Comparison of ENCODE assay signal across 1 cellular context in genomic region chr15:48331796-48332641, GRCh38.
TF ChIP-seq lines count a peak whose summit lies in the region.

No MANE protein-coding gene starts in this region.

TF ChIP-seq in HepG2, 621 proteins besides CTCF, POLR2A, EP300 and RAD21 (continued from another document and continues in another):
- no peak for TF ChIP-seq ZNF639 (CRISPR knock-in tag; conservative IDR thresholded peaks at IDR 0.05)
- TF ChIP-seq GMEB2 (CRISPR knock-in tag; IDR thresholded peaks at IDR 0.05; ENCODE audit: low read depth), result no peak
- no peak for TF ChIP-seq BCLAF1 (IDR thresholded peaks at IDR 0.05)
- TF ChIP-seq ZNF251 (CRISPR knock-in tag; IDR thresholded peaks at IDR 0.05), result no peak
- TF ChIP-seq E2F1 (CRISPR knock-in tag; IDR thresholded peaks at IDR 0.05), result peak; percentile 90
- no peak for TF ChIP-seq TBL1XR1 (IDR thresholded peaks at IDR 0.05; ENCODE audit: borderline replicate concordance, low read length, partially characterized antibody)
- 0 out of 2 replicates have a peak, but pooled peaks have one; percentile 15 for TF ChIP-seq SKIL (CRISPR knock-in tag; IDR thresholded peaks at IDR 0.05; ENCODE audit: borderline replicate concordance)
- no peak for TF ChIP-seq YEATS4 (CRISPR knock-in tag; IDR thresholded peaks at IDR 0.05; ENCODE audit: borderline replicate concordance)
- no peak for TF ChIP-seq ZNF382 (CRISPR knock-in tag; IDR thresholded peaks at IDR 0.05; ENCODE audit: borderline replicate concordance)
- TF ChIP-seq MYPOP (CRISPR knock-in tag; IDR thresholded peaks at IDR 0.05), result no peak
- 0 out of 2 replicates have a peak, but pooled peaks have one; percentile 29 for TF ChIP-seq TGIF2 (CRISPR knock-in tag; IDR thresholded peaks at IDR 0.05)
- no peak for TF ChIP-seq ZNF616 (CRISPR knock-in tag; IDR thresholded peaks at IDR 0.05; ENCODE audit: low read depth)
- no peak for TF ChIP-seq ZNF136 (CRISPR knock-in tag; IDR thresholded peaks at IDR 0.05; ENCODE audit: low read depth)
- TF ChIP-seq ZNF747 (CRISPR knock-in tag; IDR thresholded peaks at IDR 0.05; ENCODE audit: borderline replicate concordance), result no peak
- TF ChIP-seq ZBTB44 (CRISPR knock-in tag; IDR thresholded peaks at IDR 0.05), result no peak
- TF ChIP-seq MATR3 (CRISPR knock-in tag; IDR thresholded peaks at IDR 0.05), result no peak
- TF ChIP-seq NFKB2 (CRISPR knock-in tag; IDR thresholded peaks at IDR 0.05; ENCODE audit: borderline replicate concordance), result no peak
- TF ChIP-seq ZBTB37 (CRISPR knock-in tag; IDR thresholded peaks at IDR 0.05), result no peak
- TF ChIP-seq KDM1A (CRISPR knock-in tag; IDR thresholded peaks at IDR 0.05), result no peak
- TF ChIP-seq ZFAT (CRISPR knock-in tag; conservative IDR thresholded peaks at IDR 0.05), result no peak
- no peak for TF ChIP-seq ZNF383 (CRISPR knock-in tag; IDR thresholded peaks at IDR 0.05; ENCODE audit: borderline replicate concordance)
- peak; percentile 96 for TF ChIP-seq TFDP1 (CRISPR knock-in tag; IDR thresholded peaks at IDR 0.05; ENCODE audit: borderline replicate concordance)
- TF ChIP-seq IRX3 (CRISPR knock-in tag; IDR thresholded peaks at IDR 0.05; ENCODE audit: borderline replicate concordance, low read depth), result no peak
- TF ChIP-seq BATF2 (CRISPR knock-in tag; IDR thresholded peaks at IDR 0.05), result 0 out of 2 replicates have a peak, but pooled peaks have one; percentile 50
- no peak for TF ChIP-seq ZNF275 (CRISPR knock-in tag; IDR thresholded peaks at IDR 0.05; ENCODE audit: borderline replicate concordance)
- TF ChIP-seq ZSCAN5A (CRISPR knock-in tag; IDR thresholded peaks at IDR 0.05; ENCODE audit: borderline replicate concordance), result 0 out of 2 replicates have a peak, but pooled peaks have one; percentile 15
- no peak for TF ChIP-seq ZMYM2 (CRISPR knock-in tag; IDR thresholded peaks at IDR 0.05)
- TF ChIP-seq BRD4 (CRISPR knock-in tag; IDR thresholded peaks at IDR 0.05), result no peak
- no peak for TF ChIP-seq SRSF1 (optimal IDR thresholded peaks at IDR 0.05; ENCODE audit: low read depth, low read length)
- no peak for TF ChIP-seq ZNF574 (CRISPR knock-in tag; IDR thresholded peaks at IDR 0.05)
- no peak for TF ChIP-seq TEAD3 (CRISPR knock-in tag; optimal IDR thresholded peaks at IDR 0.05; ENCODE audit: borderline replicate concordance)
- no peak for TF ChIP-seq KLF12 (CRISPR knock-in tag; IDR thresholded peaks at IDR 0.05; ENCODE audit: borderline replicate concordance)
- no peak for TF ChIP-seq ZNF891 (CRISPR knock-in tag; IDR thresholded peaks at IDR 0.05)
- TF ChIP-seq SMARCE1 (IDR thresholded peaks at IDR 0.05; ENCODE audit: borderline replicate concordance), result no peak
- no peak for TF ChIP-seq SNRNP70 (IDR thresholded peaks at IDR 0.05; ENCODE audit: low read depth, low read length)
